ENCODE assay signal across 20 cellular contexts in the genomic region with DNA sequence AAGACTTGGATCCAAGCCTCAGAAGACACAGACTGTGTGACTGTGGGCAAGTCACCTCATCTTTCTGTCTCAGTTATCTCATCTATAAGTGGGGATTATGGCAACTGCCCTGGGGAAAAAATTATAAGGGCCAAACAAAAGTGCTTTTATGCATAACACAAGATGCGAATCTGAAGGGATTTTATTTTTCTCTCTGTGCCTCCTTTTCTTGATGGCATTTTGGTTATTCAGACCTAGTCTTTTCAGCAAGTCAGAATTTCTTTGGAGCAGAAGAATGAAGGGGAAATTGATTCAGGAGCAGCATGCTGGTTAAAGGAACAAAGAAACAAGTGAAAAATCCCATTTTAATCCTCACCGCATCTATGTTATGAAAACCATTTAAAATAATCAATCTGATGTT.
A peak's percentile ranks its signal among the peaks of the same experiment; 100 is the strongest.
DNase-seq lines count a peak whose midpoint lies in the region; ATAC-seq and TF ChIP-seq lines count a peak whose summit lies in the region.
"Had no signal": no experiment of that assay in that cellular context is flagged by ENCODE, and none has a peak within 500 bp of the region (broad histone marks: within the 10 kb centered on the region; RNA-seq: fewer than 3 reads in every experiment).

No MANE protein-coding gene starts in this region.

- H3K36me3 ChIP-seq in HAP-1 (replicated peaks) (no peaks in the 10 kb centered on the region), body of pancreas (replicated peaks in 1 of 2; ENCODE audit: insufficient read depth in 1 of 2, low read depth in 2 of 2) (no peaks in the 10 kb centered on the region)

- H3K36me3 Mint-ChIP-seq in nephron progenitor cell (ENCODE audit: low read depth), result peaks cover 51% of the 10 kb centered on the region
- H3K36me3 Mint-ChIP-seq in type B pancreatic cell, result peaks cover 46% of the 10 kb centered on the region

- H3K4me3 ChIP-seq in HAP-1 (no peak overlapping the region), body of pancreas (no peak overlapping the region)

- H3K27ac Mint-ChIP-seq in nephron progenitor cell (peak overlapping the region; percentile 12), type B pancreatic cell (peak overlapping the region; percentile 94)

- TF ChIP-seq CTCF in body of pancreas (IDR thresholded peaks at IDR 0.05), result no peak
- no peak for TF ChIP-seq CTCF in nephron progenitor cell (IDR thresholded peaks at IDR 0.05)
- TF ChIP-seq CTCF in type B pancreatic cell (conservative IDR thresholded peaks at IDR 0.05), result no peak

- no peak for TF ChIP-seq POLR2A in body of pancreas (IDR thresholded peaks at IDR 0.05)

- DNase-seq in HAP-1 (ENCODE audit: low spot score in 2 of 2) (peak; percentile 43 to 91), body of pancreas (no peak), nephron progenitor cell (no peak), type B pancreatic cell (ENCODE audit: extremely low spot score, unreplicated experiment) (no peak), left colon (no peak), GDM1 (lab: John Stamatoyannopoulos, UW) (no peak)
- DNase-seq in activated naive CD4-positive, alpha-beta T cell treated with Interleukin-2 at 50 U/mL for 16 hours, result no peak
- DNase-seq: ACHN, C1 segment of cervical spinal cord, DMS79, H9, MV-4-11, NCI-H187, NCI-H2227 treated with DMSO at 0.1 percent for 48 hours, NCI-H510A treated with DMSO at 0.1 percent for 48 hours, NCI-H774, Right ventricle myocardium superior, SK-N-SH had no signal

- intact Hi-C loops in body of pancreas (cut with DNase I), result no loop called here
- intact Hi-C loops in left colon (cut with DNase I, micrococcal nuclease), result no loop called here

- H3K27me3 ChIP-seq in HAP-1 (ENCODE audit: low read depth) (no peaks in the 10 kb centered on the region), body of pancreas (no peaks in the 10 kb centered on the region)

- in situ Hi-C loops in HAP-1 (cut with MboI; ENCODE audit: low sequenced_read_pairs), result no loop called here

- H3K27me3 Mint-ChIP-seq in nephron progenitor cell (ENCODE audit: low read depth, poor library complexity) (no peaks in the 10 kb centered on the region), type B pancreatic cell (no peaks in the 10 kb centered on the region)

- 93 to 95% methylated on average over 2 of the region's 2 CpGs for WGBS in body of pancreas, 2 donors

- peaks cover 40% of the 10 kb centered on the region for H3K4me1 ChIP-seq in HAP-1
- H3K4me1 ChIP-seq in body of pancreas, result peaks cover 79% of the 10 kb centered on the region

- H3K27ac ChIP-seq in body of pancreas, result peak overlapping the region in 3 of 4 donors; percentile 6 to 75 (median 13)
- H3K27ac ChIP-seq: KMS-11 had no signal

- ATAC-seq in body of pancreas (no peak), GM21825 (IDR thresholded peaks at IDR 0.05; ENCODE audit: unreplicated experiment) (no peak), left colon (no peak)

- no peak overlapping the region for H3K4me3 Mint-ChIP-seq in nephron progenitor cell
- H3K4me3 Mint-ChIP-seq in type B pancreatic cell, result peak overlapping the region; percentile 30
- H3K4me3 Mint-ChIP-seq: H9 had no signal

- no peaks in the 10 kb centered on the region for H3K9me3 ChIP-seq in HAP-1
- H3K9me3 ChIP-seq in body of pancreas, result no peaks in the 10 kb centered on the region
- H3K9me3 ChIP-seq: SK-N-SH had no signal

- H3K9me3 Mint-ChIP-seq in nephron progenitor cell (no peaks in the 10 kb centered on the region), type B pancreatic cell (no peaks in the 10 kb centered on the region)
- H3K9me3 Mint-ChIP-seq: H9 had no signal

- H3K4me1 Mint-ChIP-seq in nephron progenitor cell, result peaks cover 83% of the 10 kb centered on the region
- H3K4me1 Mint-ChIP-seq in type B pancreatic cell (ENCODE audit: unreplicated experiment), result peaks cover 78% of the 10 kb centered on the region

Comparison
In these comparisons a context has a peak if more than half of its experiments do, and no peak if none do; other contexts are left out.
1. DNase-seq: peak in HAP-1 (2 of 2); none in body of pancreas (0 of 4), nephron progenitor cell (single experiment), type B pancreatic cell (single experiment), left colon (0 of 2), activated naive CD4-positive, alpha-beta T cell treated with Interleukin-2 at 50 U/mL for 16 hours (single experiment) and GDM1 (single experiment).